Comparison of ENCODE assay signal across 8 cellular contexts in genomic region chr13:39602277-39602613, GRCh38. TPM values are rescaled to one million over a fixed set of nuclear protein-coding genes. Genes with fewer than 3 reads are reported as not detected.
DNase-seq lines count a peak whose midpoint lies in the region; ATAC-seq and TF ChIP-seq lines count a peak whose summit lies in the region.

No MANE protein-coding gene starts in this region.

- peaks cover 29 to 55% of the 10 kb centered on the region in 2 donors for H3K27me3 Mint-ChIP-seq in natural killer cell treated with Interleukin-12 subunit alpha and Interleukin-12 subunit beta and Interleukin-15 and Interleukin-18, amount 100 ng/mL, for 72 hours

- no peak for DNase-seq in natural killer cell treated with Interleukin-12 subunit alpha and Interleukin-12 subunit beta and Interleukin-15 and Interleukin-18, amount 100 ng/mL, for 72 hours (ENCODE audit: low spot score)
- no peak for DNase-seq in NK-92 treated with Interleukin-12 subunit alpha and Interleukin-12 subunit beta, amount 100 ng/mL, for 24 hours (lab: John Stamatoyannopoulos, UW)
- DNase-seq in GM19240 (ENCODE audit: insufficient read length, low spot score) (no peak), RPMI8226 (no peak)

- H3K9me3 Mint-ChIP-seq in natural killer cell treated with Interleukin-12 subunit alpha and Interleukin-12 subunit beta and Interleukin-15 and Interleukin-18, amount 100 ng/mL, for 72 hours = no peaks in the 10 kb centered on the region

- peak; percentile 19 for ATAC-seq in GM21526 (IDR thresholded peaks at IDR 0.05; ENCODE audit: low FRiP score, unreplicated experiment)
- peak in 1 of 2 donors; percentile 6 for ATAC-seq in natural killer cell treated with Interleukin-12 subunit alpha and Interleukin-12 subunit beta and Interleukin-15 and Interleukin-18, amount 100 ng/mL, for 72 hours

- peaks cover 0 to 12% of the 10 kb centered on the region in 2 donors for H3K4me1 Mint-ChIP-seq in natural killer cell treated with Interleukin-12 subunit alpha and Interleukin-12 subunit beta and Interleukin-15 and Interleukin-18, amount 100 ng/mL, for 72 hours (ENCODE audit: low read depth in 2 of 2)

- TF ChIP-seq EP300 in Ishikawa (IDR thresholded peaks at IDR 0.05; ENCODE audit: borderline replicate concordance) = no peak

- TF ChIP-seq CTCF in GM12872 (IDR thresholded peaks at IDR 0.05; ENCODE audit: insufficient read depth, low read depth, low read length) = peak; percentile 31; the same call in 2 of the 3 replicates

- no peak overlapping the region for H3K27ac Mint-ChIP-seq in natural killer cell treated with Interleukin-12 subunit alpha and Interleukin-12 subunit beta and Interleukin-15 and Interleukin-18, amount 100 ng/mL, for 72 hours

- H3K27ac ChIP-seq in cingulate gyrus (ENCODE audit: low read depth, low read length) = peak overlapping the region; percentile 52

- TF ChIP-seq RAD21 in Ishikawa (IDR thresholded peaks at IDR 0.05; ENCODE audit: low read depth) = no peak

- H3K36me3 Mint-ChIP-seq in natural killer cell treated with Interleukin-12 subunit alpha and Interleukin-12 subunit beta and Interleukin-15 and Interleukin-18, amount 100 ng/mL, for 72 hours = no peaks in the 10 kb centered on the region

- peak overlapping the region; percentile 58 for H3K4me3 Mint-ChIP-seq in natural killer cell treated with Interleukin-12 subunit alpha and Interleukin-12 subunit beta and Interleukin-15 and Interleukin-18, amount 100 ng/mL, for 72 hours

TF ChIP-seq in Ishikawa, 13 proteins besides CTCF, POLR2A, EP300 and RAD21:
- no peak for TF ChIP-seq ZBTB7A (IDR thresholded peaks at IDR 0.05; ENCODE audit: low read depth)
- TF ChIP-seq, protein P1, sequence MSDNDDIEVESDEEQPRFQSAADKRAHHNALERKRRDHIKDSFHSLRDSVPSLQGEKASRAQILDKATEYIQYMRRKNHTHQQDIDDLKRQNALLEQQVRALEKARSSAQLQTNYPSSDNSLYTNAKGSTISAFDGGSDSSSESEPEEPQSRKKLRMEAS (IDR thresholded peaks at IDR 0.05) = 0 out of 2 replicates have a peak, but pooled peaks have one; percentile 31

RNA-seq across cellular contexts. Expression of gene LHFPL6, which starts 0.7 kb away (rescaled TPM):
- total RNA-seq in natural killer cell treated with Interleukin-12 subunit alpha and Interleukin-12 subunit beta and Interleukin-15 and Interleukin-18, amount 100 ng/mL, for 72 hours = under 1 TPM; 0.36 to 0.81 TPM

RNA-seq across cellular contexts. Expression of gene COG6, which starts 53.2 kb away (rescaled TPM):
- total RNA-seq in natural killer cell treated with Interleukin-12 subunit alpha and Interleukin-12 subunit beta and Interleukin-15 and Interleukin-18, amount 100 ng/mL, for 72 hours = 10 to 100 TPM; 24.0 to 40.8 TPM
